ENCODE assay signal across 8 cellular contexts in genomic region chr1:214331827-214332423, GRCh38. TPM values are rescaled to one million over a fixed set of nuclear protein-coding genes. Genes with fewer than 3 reads are reported as not detected.
DNase-seq lines count a peak whose midpoint lies in the region; ATAC-seq, FAIRE-seq and TF ChIP-seq lines count a peak whose summit lies in the region.

No MANE protein-coding gene starts in this region.

- H3K4me1 ChIP-seq in OCI-LY3 (ENCODE audit: low read length) (peaks cover 24% of the 10 kb centered on the region), small intestine (ENCODE audit: control insufficient read depth in 2 of 2, insufficient read depth in 1 of 2, low read depth in 1 of 2, low read length in 1 of 2) (no peaks in the 10 kb centered on the region)

- TF ChIP-seq CTCF in HFFc6 (IDR thresholded peaks at IDR 0.05) (peak; percentile 93), OCI-LY3 (IDR thresholded peaks at IDR 0.05; ENCODE audit: low read depth, low read length) (peak; percentile 92), glutamatergic neuron (IDR thresholded peaks at IDR 0.05; ENCODE audit: partially characterized antibody, unreplicated experiment) (peak; percentile 88)

- peak overlapping the region; percentile 12; the same call in 1 of the 2 replicates for H3K27ac Mint-ChIP-seq in HFFc6
- no peak overlapping the region for H3K27ac Mint-ChIP-seq in glutamatergic neuron (ENCODE audit: unreplicated experiment)

- no peak for FAIRE-seq in small intestine (lab: Jason Lieb, UNC)

- peaks cover 31% of the 10 kb centered on the region for H3K36me3 ChIP-seq in OCI-LY3 (replicated peaks; ENCODE audit: low read depth, low read length)
- H3K36me3 ChIP-seq in small intestine (ENCODE audit: control insufficient read depth in 2 of 2, insufficient read depth in 2 of 2, low read length in 2 of 2), result no peaks in the 10 kb centered on the region

- H3K4me3 ChIP-seq in OCI-LY3 (ENCODE audit: low read length), result no peak overlapping the region
- no peak overlapping the region for H3K4me3 ChIP-seq in small intestine (ENCODE audit: low read depth in 1 of 2, low read length in 2 of 2)

- H3K27me3 Mint-ChIP-seq in HFFc6 (ENCODE audit: insufficient read depth), result peaks cover 4% of the 10 kb centered on the region
- H3K27me3 Mint-ChIP-seq in glutamatergic neuron (ENCODE audit: unreplicated experiment), result no peaks in the 10 kb centered on the region

- no peak overlapping the region for H3K4me2 ChIP-seq in OCI-LY3 (ENCODE audit: low read length)

- no peak overlapping the region for H2AFZ ChIP-seq in OCI-LY3 (ENCODE audit: low read depth, low read length)

- no peaks in the 10 kb centered on the region for H3K9me3 ChIP-seq in OCI-LY3 (ENCODE audit: insufficient read depth, low read length)
- H3K9me3 ChIP-seq in small intestine (ENCODE audit: control insufficient read depth, low read depth), result no peaks in the 10 kb centered on the region

- no peak overlapping the region for H3K9ac ChIP-seq in OCI-LY3 (ENCODE audit: low read length)

- ATAC-seq in HG03196 (IDR thresholded peaks at IDR 0.05; ENCODE audit: unreplicated experiment), result no peak

- H3K36me3 Mint-ChIP-seq in HFFc6 (ENCODE audit: low read depth), result peaks cover 5% of the 10 kb centered on the region; the same call in 1 of the 2 replicates
- no peaks in the 10 kb centered on the region for H3K36me3 Mint-ChIP-seq in glutamatergic neuron (ENCODE audit: unreplicated experiment)

- H3K4me1 Mint-ChIP-seq in HFFc6 (ENCODE audit: low read depth), result peaks cover 27% of the 10 kb centered on the region
- peaks cover 11% of the 10 kb centered on the region for H3K4me1 Mint-ChIP-seq in glutamatergic neuron (ENCODE audit: low read depth, unreplicated experiment)

- DNase-seq in NCI-H2171 treated with DMSO at 0.1 percent for 48 hours (lab: John Stamatoyannopoulos, UW) (peak; percentile 21), NCI-H2171 (lab: John Stamatoyannopoulos, UW) (no peak), HFFc6 (peak; percentile 24), activated T-helper 1 cell treated with Interleukin-2 at 50 U/mL for 16 hours (ENCODE audit: low read depth) (peak; percentile 20), glutamatergic neuron (peak; percentile 61), small intestine (peak; percentile 39)

- H3K9me3 Mint-ChIP-seq in HFFc6 (no peaks in the 10 kb centered on the region), glutamatergic neuron (ENCODE audit: unreplicated experiment) (no peaks in the 10 kb centered on the region)

- H3K27me3 ChIP-seq in OCI-LY3 (ENCODE audit: low read depth, low read length), result no peaks in the 10 kb centered on the region
- H3K27me3 ChIP-seq in small intestine (ENCODE audit: control insufficient read depth in 2 of 2, insufficient read depth in 2 of 2, low read length in 2 of 2), result no peaks in the 10 kb centered on the region

- H3K4me3 Mint-ChIP-seq in HFFc6 (no peak overlapping the region), glutamatergic neuron (ENCODE audit: unreplicated experiment) (no peak overlapping the region)

- 70 to 77% (median 71%) methylated on average over 9 of the region's 9 CpGs for WGBS in small intestine, 3 donors

- H3K79me2 ChIP-seq in OCI-LY3 (ENCODE audit: low read length), result no peaks in the 10 kb centered on the region

- H3K27ac ChIP-seq in OCI-LY3 (ENCODE audit: low read length) (no peak overlapping the region), small intestine (ENCODE audit: low read depth in 1 of 2, low read length in 1 of 2) (no peak overlapping the region)

- peaks cover 4% of the 10 kb centered on the region; the same call in 1 of the 2 replicates for H4K20me1 ChIP-seq in OCI-LY3 (ENCODE audit: insufficient read depth, low read length)

RNA-seq across cellular contexts. Expression of gene SMYD2, which starts 51.0 kb away (rescaled TPM):
- 10 to 100 TPM; 27.3 to 32.3 (median 29.5) TPM for total RNA-seq in HFFc6 (2021; fragmentation: NEBNext Ultra II Directional; extraction: Animal tissue kit (Norgen Biotek cat#: 25700))
- 26.0 TPM for total RNA-seq in glutamatergic neuron (ENCODE audit: unreplicated experiment)
- 10 to 100 TPM; 20.8 to 21.3 (median 21.2) TPM for polyA plus RNA-seq in small intestine
